Comparison of ENCODE assay signal across 24 cellular contexts in genomic region chr1:91335607-91336006, GRCh38.
"Had no signal": no experiment of that assay in that cellular context is flagged by ENCODE, and none has a peak within 500 bp of the region (broad histone marks: within the 10 kb centered on the region; RNA-seq: fewer than 3 reads in every experiment).

No MANE protein-coding gene starts in this region.

- H3K36me3 ChIP-seq: breast epithelium had no signal

- H3K4me3 ChIP-seq: breast epithelium had no signal

- H3K27ac ChIP-seq: breast epithelium had no signal

- H3K27me3 ChIP-seq: breast epithelium had no signal

- H3K4me1 ChIP-seq: breast epithelium had no signal

- DNase-seq: activated CD4-positive, alpha-beta T cell treated with anti-CD3 and anti-CD28 coated beads, Interleukin-2, amount 10 ng/mL, durations not matched to agents 24 days and 14 days; activated CD4-positive, alpha-beta T cell treated with anti-CD3 and anti-CD28 coated beads, Interleukin-2, amount 50 U/mL, for 48 hours; activated CD4-positive, CD25-positive, alpha-beta regulatory T cell treated with anti-CD3 and anti-CD28 coated beads, Interleukin-2, amount 50 U/mL, for 72 hours; activated CD8-positive, alpha-beta memory T cell treated with anti-CD3 and anti-CD28 coated beads, Interleukin-2, amount 10 ng/mL, durations not matched to agents 7 days and 5 days; activated effector memory CD4-positive, alpha-beta T cell treated with Interleukin-2 at 50 U/mL for 16 hours; activated naive CD4-positive, alpha-beta T cell; activated T-cell treated with anti-CD3 and anti-CD28 coated beads, Interleukin-2, amount 50 U/mL, for 24 hours; anterior cingulate cortex; caudate nucleus; NCI-H1105 treated with DMSO at 0.1 percent for 48 hours; NCI-H1436 treated with DMSO at 0.1 percent for 48 hours; NCI-H187; NCI-H2081 treated with DMSO at 0.1 percent for 48 hours; NCI-H526; NCI-H774; NK-92 treated with Interleukin-12 subunit alpha and Interleukin-12 subunit beta, amount 100 ng/mL, for 24 hours; PC-3; SHP77 treated with DMSO at 0.1 percent for 48 hours; T-helper 17 cell; T-helper 9 cell had no signal

- ATAC-seq: activated CD8-positive, alpha-beta memory T cell treated with anti-CD3 and anti-CD28 coated beads, Interleukin-2, amount 10 ng/mL, durations not matched to agents 7 days and 5 days; PC-3; T-helper 17 cell; WTC11 had no signal

- H3K9me3 Mint-ChIP-seq: activated T-helper 1 cell treated with anti-CD3 and anti-CD28 coated beads, Interleukin-12 subunit alpha, Interleukin-12 subunit beta, Interleukin-2, Interleukin-4 antibody, amounts not matched to agents 30 ng/mL and 10 ng/mL and 1 ng/mL, durations not matched to agents 14 hours and 24 hours and 36 hours had no signal

- H3K36me3 Mint-ChIP-seq: activated CD8-positive, alpha-beta memory T cell treated with anti-CD3 and anti-CD28 coated beads, Interleukin-2, amount 10 ng/mL, durations not matched to agents 7 days and 5 days; activated naive CD8-positive, alpha-beta T cell had no signal

- H3K4me3 Mint-ChIP-seq: activated CD4-positive, alpha-beta T cell treated with anti-CD3 and anti-CD28 coated beads, Interleukin-2, amount 10 ng/mL, durations not matched to agents 24 days and 14 days; activated CD8-positive, alpha-beta memory T cell treated with anti-CD3 and anti-CD28 coated beads, Interleukin-2, amount 10 ng/mL, durations not matched to agents 7 days and 5 days; activated naive CD8-positive, alpha-beta T cell; activated T-cell treated with anti-CD3 and anti-CD28 coated beads, Interleukin-2, amount 50 U/mL, for 24 hours; activated T-helper 1 cell treated with anti-CD3 and anti-CD28 coated beads, Interleukin-12 subunit alpha, Interleukin-12 subunit beta, Interleukin-2, Interleukin-4 antibody, amounts not matched to agents 30 ng/mL and 10 ng/mL and 1 ng/mL, durations not matched to agents 14 hours and 24 hours and 36 hours; T-helper 17 cell; WTC11 had no signal

- H3K4me1 Mint-ChIP-seq: activated CD4-positive, alpha-beta T cell treated with anti-CD3 and anti-CD28 coated beads, Interleukin-2, amount 10 ng/mL, durations not matched to agents 24 days and 14 days; activated CD8-positive, alpha-beta memory T cell treated with anti-CD3 and anti-CD28 coated beads, Interleukin-2, amount 10 ng/mL, durations not matched to agents 7 days and 5 days; T-helper 17 cell; WTC11 had no signal

- H3K27ac Mint-ChIP-seq: activated CD4-positive, alpha-beta T cell treated with anti-CD3 and anti-CD28 coated beads, Interleukin-2, amount 10 ng/mL, durations not matched to agents 24 days and 14 days; activated CD8-positive, alpha-beta memory T cell treated with anti-CD3 and anti-CD28 coated beads, Interleukin-2, amount 10 ng/mL, durations not matched to agents 7 days and 5 days; activated naive CD8-positive, alpha-beta T cell; activated T-cell treated with anti-CD3 and anti-CD28 coated beads, Interleukin-2, amount 50 U/mL, for 24 hours; activated T-helper 1 cell treated with anti-CD3 and anti-CD28 coated beads, Interleukin-12 subunit alpha, Interleukin-12 subunit beta, Interleukin-2, Interleukin-4 antibody, amounts not matched to agents 30 ng/mL and 10 ng/mL and 1 ng/mL, durations not matched to agents 14 hours and 24 hours and 36 hours; T-helper 17 cell; WTC11 had no signal
